In genomic region chr1:16168622-16169021, GRCh38 we compare ENCODE assay signal across 14 cellular contexts. TPM values are rescaled to one million over a fixed set of nuclear protein-coding genes. Genes with fewer than 3 reads are reported as not detected.
A peak's percentile ranks its signal among the peaks of the same experiment; 100 is the strongest.
DNase-seq lines count a peak whose midpoint lies in the region; FAIRE-seq and TF ChIP-seq lines count a peak whose summit lies in the region.
"Had no signal": no experiment of that assay in that cellular context is flagged by ENCODE, and none has a peak within 500 bp of the region (broad histone marks: within the 10 kb centered on the region; RNA-seq: fewer than 3 reads in every experiment).

No MANE protein-coding gene starts in this region.

- TF ChIP-seq CTCF in glutamatergic neuron (IDR thresholded peaks at IDR 0.05; ENCODE audit: partially characterized antibody, unreplicated experiment) (no peak), type B pancreatic cell (conservative IDR thresholded peaks at IDR 0.05) (no peak)

- no peaks in the 10 kb centered on the region for H3K27me3 Mint-ChIP-seq in activated naive CD4-positive, alpha-beta T cell treated with anti-CD3 and anti-CD28 coated beads for 36 hours (ENCODE audit: low read depth)
- H3K27me3 Mint-ChIP-seq in activated CD4-positive, alpha-beta memory T cell treated with anti-CD3 and anti-CD28 coated beads for 36 hours, result no peaks in the 10 kb centered on the region
- H3K27me3 Mint-ChIP-seq in glutamatergic neuron (ENCODE audit: unreplicated experiment) (peaks cover 11% of the 10 kb centered on the region), type B pancreatic cell (no peaks in the 10 kb centered on the region)

- intact Hi-C loops in activated naive CD4-positive, alpha-beta T cell treated with anti-CD3 and anti-CD28 coated beads for 36 hours (cut with micrococcal nuclease), result loop anchor here (2.0 to 10.0 kb wide), 4 partner anchors 38 to 644 kb away; partner anchors contain the start of genes CASP9, DNAJC16 and SZRD1
- intact Hi-C loops in activated CD4-positive, alpha-beta memory T cell treated with anti-CD3 and anti-CD28 coated beads for 36 hours (cut with micrococcal nuclease), result no loop called here

- no peak overlapping the region for H3K27ac Mint-ChIP-seq in activated naive CD4-positive, alpha-beta T cell treated with anti-CD3 and anti-CD28 coated beads for 36 hours
- H3K27ac Mint-ChIP-seq in activated CD4-positive, alpha-beta memory T cell treated with anti-CD3 and anti-CD28 coated beads for 36 hours, result no peak overlapping the region
- H3K27ac Mint-ChIP-seq in glutamatergic neuron (ENCODE audit: unreplicated experiment), result no peak overlapping the region
- H3K27ac Mint-ChIP-seq in type B pancreatic cell, result peak overlapping the region; percentile 90

- no peak for FAIRE-seq in GM19239 (lab: Jason Lieb, UNC)
- FAIRE-seq: endothelial cell of umbilical vein had no signal

- CTCF ChIA-PET in activated naive CD4-positive, alpha-beta T cell treated with anti-CD3 and anti-CD28 coated beads for 36 hours (lab: Charles Lee), result interaction anchor here (0.6 to 2.1 kb wide), 3 partner anchors 86 to 154 kb away, joined by 3 to 10 read pairs (median 6); no protein-coding TSS in a partner anchor
- CTCF ChIA-PET in activated CD4-positive, alpha-beta memory T cell treated with anti-CD3 and anti-CD28 coated beads for 36 hours (lab: Charles Lee), result interaction anchor here (0.8 to 2.0 kb wide), 6 partner anchors 20 to 98 kb away, joined by 4 to 8 read pairs (median 6); partner anchors contain the start of gene FAM131C

- H3K4me1 Mint-ChIP-seq in activated naive CD4-positive, alpha-beta T cell treated with anti-CD3 and anti-CD28 coated beads for 36 hours (ENCODE audit: low read depth), result peaks cover 41% of the 10 kb centered on the region
- H3K4me1 Mint-ChIP-seq in activated CD4-positive, alpha-beta memory T cell treated with anti-CD3 and anti-CD28 coated beads for 36 hours (ENCODE audit: low read depth), result peaks cover 34% of the 10 kb centered on the region
- peaks cover 13% of the 10 kb centered on the region for H3K4me1 Mint-ChIP-seq in glutamatergic neuron (ENCODE audit: low read depth, unreplicated experiment)
- H3K4me1 Mint-ChIP-seq in type B pancreatic cell (ENCODE audit: unreplicated experiment), result peaks cover 37% of the 10 kb centered on the region

- H3K9me3 Mint-ChIP-seq in activated naive CD4-positive, alpha-beta T cell treated with anti-CD3 and anti-CD28 coated beads for 36 hours, result no peaks in the 10 kb centered on the region
- H3K9me3 Mint-ChIP-seq in activated CD4-positive, alpha-beta memory T cell treated with anti-CD3 and anti-CD28 coated beads for 36 hours, result no peaks in the 10 kb centered on the region
- peaks cover 4% of the 10 kb centered on the region for H3K9me3 Mint-ChIP-seq in glutamatergic neuron (ENCODE audit: unreplicated experiment)
- no peaks in the 10 kb centered on the region for H3K9me3 Mint-ChIP-seq in type B pancreatic cell

- peak; percentile 58 for DNase-seq in activated naive CD4-positive, alpha-beta T cell treated with anti-CD3 and anti-CD28 coated beads for 36 hours
- DNase-seq in activated naive CD4-positive, alpha-beta T cell (lab: John Stamatoyannopoulos, UW), result no peak
- peak; percentile 63 for DNase-seq in activated CD4-positive, alpha-beta memory T cell treated with anti-CD3 and anti-CD28 coated beads for 36 hours
- no peak for DNase-seq in glutamatergic neuron
- DNase-seq in type B pancreatic cell (ENCODE audit: extremely low spot score, unreplicated experiment), result no peak
- DNase-seq in KG1 (lab: John Stamatoyannopoulos, UW), result no peak
- DNase-seq in GM19239 (ENCODE audit: insufficient read length, low spot score), result no peak
- DNase-seq in Kasumi-1 (lab: John Stamatoyannopoulos, UW), result no peak
- DNase-seq: activated CD8-positive, alpha-beta memory T cell treated with anti-CD3 and anti-CD28 coated beads for 24 hours; brain microvascular endothelial cell; midbrain; NCI-H1092; right lobe of liver had no signal

- peak overlapping the region; percentile 60 for H3K4me3 Mint-ChIP-seq in activated naive CD4-positive, alpha-beta T cell treated with anti-CD3 and anti-CD28 coated beads for 36 hours
- H3K4me3 Mint-ChIP-seq in activated CD4-positive, alpha-beta memory T cell treated with anti-CD3 and anti-CD28 coated beads for 36 hours, result peak overlapping the region; percentile 38
- H3K4me3 Mint-ChIP-seq in glutamatergic neuron (ENCODE audit: unreplicated experiment), result peak overlapping the region; percentile 42
- H3K4me3 Mint-ChIP-seq in type B pancreatic cell, result peak overlapping the region; percentile 84

- no peaks in the 10 kb centered on the region for H3K36me3 Mint-ChIP-seq in activated naive CD4-positive, alpha-beta T cell treated with anti-CD3 and anti-CD28 coated beads for 36 hours (ENCODE audit: low read depth)
- no peaks in the 10 kb centered on the region for H3K36me3 Mint-ChIP-seq in activated CD4-positive, alpha-beta memory T cell treated with anti-CD3 and anti-CD28 coated beads for 36 hours
- no peaks in the 10 kb centered on the region for H3K36me3 Mint-ChIP-seq in glutamatergic neuron (ENCODE audit: unreplicated experiment)
- H3K36me3 Mint-ChIP-seq in type B pancreatic cell, result no peaks in the 10 kb centered on the region

- POLR2A ChIA-PET in activated CD4-positive, alpha-beta memory T cell treated with anti-CD3 and anti-CD28 coated beads for 36 hours (lab: Charles Lee), result interaction anchor here (1.6 kb wide), 1 partner anchor 14 kb away, joined by 3 read pairs; no protein-coding TSS in a partner anchor

RNA-seq across cellular contexts. Expression of gene EPHA2, which starts 12.8 kb away (rescaled TPM):
- total RNA-seq in activated naive CD4-positive, alpha-beta T cell treated with anti-CD3 and anti-CD28 coated beads for 36 hours, result under 1 TPM; 0.29 to 0.54 TPM
- under 1 TPM; 0.22 to 0.33 TPM for total RNA-seq in activated CD4-positive, alpha-beta memory T cell treated with anti-CD3 and anti-CD28 coated beads for 36 hours
- total RNA-seq in glutamatergic neuron (ENCODE audit: unreplicated experiment) (0.29 TPM), type B pancreatic cell (ENCODE audit: low replicate concordance) (40.3 and 77.9 TPM in 2 replicates)

RNA-seq across cellular contexts. Expression of gene ARHGEF19, which starts 43.8 kb away (rescaled TPM):
- total RNA-seq in activated naive CD4-positive, alpha-beta T cell treated with anti-CD3 and anti-CD28 coated beads for 36 hours, result 1 to 10 TPM; 5.3 to 5.9 TPM
- 1 to 10 TPM; 7.0 to 7.1 TPM for total RNA-seq in activated CD4-positive, alpha-beta memory T cell treated with anti-CD3 and anti-CD28 coated beads for 36 hours
- 3.4 TPM for total RNA-seq in glutamatergic neuron (ENCODE audit: unreplicated experiment)
- total RNA-seq in type B pancreatic cell (ENCODE audit: low replicate concordance), result 20.2 and 29.5 TPM in 2 replicates

Comparison
In these comparisons a context has a peak if more than half of its experiments do, and no peak if none do; other contexts are left out.
1. DNase-seq: peak in activated naive CD4-positive, alpha-beta T cell treated with anti-CD3 and anti-CD28 coated beads for 36 hours (single experiment) and activated CD4-positive, alpha-beta memory T cell treated with anti-CD3 and anti-CD28 coated beads for 36 hours (single experiment); none in activated naive CD4-positive, alpha-beta T cell (0 of 4), glutamatergic neuron (single experiment), type B pancreatic cell (single experiment), KG1 (single experiment), GM19239 (single experiment) and Kasumi-1 (0 of 2).
2. RNA of gene EPHA2, which starts 12.8 kb away (total RNA-seq): 40.3 to 77.9 TPM in type B pancreatic cell; 0.29 to 0.54 TPM in activated naive CD4-positive, alpha-beta T cell treated with anti-CD3 and anti-CD28 coated beads for 36 hours, 0.22 to 0.33 TPM in activated CD4-positive, alpha-beta memory T cell treated with anti-CD3 and anti-CD28 coated beads for 36 hours and 0.29 TPM in glutamatergic neuron (single experiment); every median in the first group is over 10 times any median in the second.
3. Peak in every context shown above with its lines, with median percentiles within 50 percentile points of each other: H3K4me3 Mint-ChIP-seq.